ENCODE assay signal across 18 cellular contexts in genomic region chr17:17767096-17767470, GRCh38.
A peak's percentile ranks its signal among the peaks of the same experiment; 100 is the strongest.
DNase-seq lines count a peak whose midpoint lies in the region; ATAC-seq and TF ChIP-seq lines count a peak whose summit lies in the region.
"Had no signal": no experiment of that assay in that cellular context is flagged by ENCODE, and none has a peak within 500 bp of the region (broad histone marks: within the 10 kb centered on the region; RNA-seq: fewer than 3 reads in every experiment).

No MANE protein-coding gene starts in this region.

- no peaks in the 10 kb centered on the region for H3K9me3 ChIP-seq in BLaER1 treated with 17β-estradiol and CSF1 and Interleukin-3, amounts not matched to agents 10 nM and 100 nM (replicated peaks in 1 of 11)
- H3K9me3 ChIP-seq in SJCRH30 (replicated peaks) (no peaks in the 10 kb centered on the region), gastroesophageal sphincter (no peaks in the 10 kb centered on the region), sigmoid colon (no peaks in the 10 kb centered on the region)
- H3K9me3 ChIP-seq: right atrium auricular region, uterus had no signal

- TF ChIP-seq POLR2A in gastroesophageal sphincter (IDR thresholded peaks at IDR 0.05) (no peak), sigmoid colon (IDR thresholded peaks at IDR 0.05) (no peak)

- no peaks in the 10 kb centered on the region for H3K27me3 ChIP-seq in BLaER1 treated with 17β-estradiol and CSF1 and Interleukin-3, amounts not matched to agents 10 nM and 100 nM
- no peaks in the 10 kb centered on the region for H3K27me3 ChIP-seq in SJCRH30
- no peaks in the 10 kb centered on the region for H3K27me3 ChIP-seq in gastroesophageal sphincter
- H3K27me3 ChIP-seq in sigmoid colon = no peaks in the 10 kb centered on the region
- H3K27me3 ChIP-seq: right atrium auricular region, uterus had no signal

- peaks cover 93 to 100% (median 98%) of the 10 kb centered on the region in 11 experiments for H4K20me1 ChIP-seq in BLaER1 treated with 17β-estradiol and CSF1 and Interleukin-3, amounts not matched to agents 10 nM and 100 nM

- DNase-seq in SJCRH30 (no peak), sigmoid colon (no peak), G401 (ENCODE audit: low spot score) (no peak), COLO829 (ENCODE audit: low spot score) (no peak), ureter (ENCODE audit: low spot score) (no peak)
- DNase-seq: activated CD4-positive, CD25-positive, alpha-beta regulatory T cell; activated CD8-positive, alpha-beta memory T cell treated with anti-CD3 and anti-CD28 coated beads, Interleukin-2, amount 50 U/mL, for 4 hours; activated naive CD4-positive, alpha-beta T cell treated with Interleukin-2 at 50 U/mL for 16 hours; NCI-H2081 treated with DMSO at 0.1 percent for 48 hours; NCI-H748 treated with DMSO at 0.1 percent for 48 hours; RPMI8226; stimulated activated CD4-positive, alpha-beta T cell treated with anti-CD3 and anti-CD28 coated beads, Interleukin-4, amount 100 ng/mL, for 24 hours; T-helper 17 cell; uterus had no signal

- intact Hi-C loops in sigmoid colon (cut with DNase I) = no loop called here

- H3K4me2 ChIP-seq in BLaER1 treated with 17β-estradiol and CSF1 and Interleukin-3, amounts not matched to agents 10 nM and 100 nM = peak overlapping the region; percentile 71 to 89 (median 83); a peak in 20 of 22 replicates

- H3K9ac ChIP-seq in BLaER1 treated with 17β-estradiol and CSF1 and Interleukin-3, amounts not matched to agents 10 nM and 100 nM = peak overlapping the region in 8 of 11 experiments; percentile 8 to 76 (median 60); a peak in 8 of 22 replicates

- WGBS in gastroesophageal sphincter (ENCODE audit: low coverage in 1 of 2), 2 donors = 43 to 59% methylated on average over 2 to 5 of the region's 5 CpGs
- 79 to 84% methylated on average over 5 of the region's 5 CpGs for WGBS in sigmoid colon, 2 donors

- no peak for ATAC-seq in gastroesophageal sphincter
- ATAC-seq in GM18873 (IDR thresholded peaks at IDR 0.05; ENCODE audit: low FRiP score, unreplicated experiment) = no peak

- TF ChIP-seq EP300 in gastroesophageal sphincter (IDR thresholded peaks at IDR 0.05) = no peak
- TF ChIP-seq EP300 in sigmoid colon (IDR thresholded peaks at IDR 0.05) = no peak

- TF ChIP-seq CTCF in gastroesophageal sphincter (IDR thresholded peaks at IDR 0.05) = no peak
- no peak for TF ChIP-seq CTCF in sigmoid colon (IDR thresholded peaks at IDR 0.05)

- peaks cover 40 to 97% (median 89%) of the 10 kb centered on the region in 10 experiments for H3K4me1 ChIP-seq in BLaER1 treated with 17β-estradiol and CSF1 and Interleukin-3, amounts not matched to agents 10 nM and 100 nM
- H3K4me1 ChIP-seq in SJCRH30 (peaks cover 47% of the 10 kb centered on the region), gastroesophageal sphincter (peaks cover 3 to 92% (median 33%) of the 10 kb centered on the region in 3 donors), sigmoid colon (peaks cover 0 to 76% (median 68%) of the 10 kb centered on the region in 4 donors)

- no peak overlapping the region for H3K4me3 ChIP-seq in BLaER1 treated with 17β-estradiol and CSF1 and Interleukin-3, amounts not matched to agents 10 nM and 100 nM
- H3K4me3 ChIP-seq in SJCRH30 (no peak overlapping the region), gastroesophageal sphincter (no peak overlapping the region), sigmoid colon (no peak overlapping the region)
- H3K4me3 ChIP-seq: right atrium auricular region, uterus had no signal

- in situ Hi-C loops in G401 (cut with HindIII; ENCODE audit: low sequenced_read_pairs) = no loop called here

- H3K36me3 ChIP-seq in BLaER1 treated with 17β-estradiol and CSF1 and Interleukin-3, amounts not matched to agents 10 nM and 100 nM = peaks cover 0 to 13% (median 4%) of the 10 kb centered on the region in 11 experiments; a peak in 6 of 22 replicates
- H3K36me3 ChIP-seq in SJCRH30 (no peaks in the 10 kb centered on the region), gastroesophageal sphincter (no peaks in the 10 kb centered on the region), sigmoid colon (no peaks in the 10 kb centered on the region)
- H3K36me3 ChIP-seq: right atrium auricular region, uterus had no signal

- peak overlapping the region in 6 of 11 experiments; percentile 36 to 74 (median 58); a peak in 7 of 22 replicates for H3K27ac ChIP-seq in BLaER1 treated with 17β-estradiol and CSF1 and Interleukin-3, amounts not matched to agents 10 nM and 100 nM
- H3K27ac ChIP-seq in SJCRH30 (peak overlapping the region; percentile 88), gastroesophageal sphincter (peak overlapping the region in 3 of 4 donors; percentile 68 to 77 (median 72)), sigmoid colon (peak overlapping the region; percentile 35 to 93 (median 74))
